9 cellular contexts compared by ENCODE assay signal in the genomic region with DNA sequence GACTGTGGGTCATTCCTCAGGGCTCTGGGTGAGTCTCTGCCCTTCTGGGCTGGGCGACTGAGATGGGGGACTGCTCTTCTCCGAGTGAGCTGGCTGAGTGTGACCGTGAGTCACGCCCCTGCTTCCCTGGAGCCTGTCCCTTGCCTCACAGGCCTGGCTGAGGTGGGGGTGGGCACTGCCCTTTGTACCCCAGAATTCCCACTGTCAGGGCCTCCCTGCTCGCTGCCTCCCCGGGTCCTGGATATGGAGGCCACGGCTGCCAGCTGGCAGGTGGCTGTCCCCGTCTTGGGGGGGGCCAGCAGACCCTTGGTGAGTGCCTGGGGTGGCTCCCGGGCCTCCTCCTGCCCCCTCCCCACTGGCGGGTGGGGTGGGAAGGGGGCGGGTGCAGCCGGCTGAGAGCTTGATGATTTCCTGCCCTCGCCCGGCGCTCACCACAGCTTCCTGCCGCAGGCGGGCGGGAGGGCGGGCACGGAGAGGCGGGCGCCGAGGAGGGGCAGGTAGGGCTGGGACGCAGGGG. TPM values are rescaled to one million over a fixed set of nuclear protein-coding genes. Genes with fewer than 3 reads are reported as not detected.
DNase-seq lines count a peak whose midpoint lies in the region; ATAC-seq and TF ChIP-seq lines count a peak whose summit lies in the region.
"Had no signal": no experiment of that assay in that cellular context is flagged by ENCODE, and none has a peak within 500 bp of the region (broad histone marks: within the 10 kb centered on the region; RNA-seq: fewer than 3 reads in every experiment).

A gene with protein sequence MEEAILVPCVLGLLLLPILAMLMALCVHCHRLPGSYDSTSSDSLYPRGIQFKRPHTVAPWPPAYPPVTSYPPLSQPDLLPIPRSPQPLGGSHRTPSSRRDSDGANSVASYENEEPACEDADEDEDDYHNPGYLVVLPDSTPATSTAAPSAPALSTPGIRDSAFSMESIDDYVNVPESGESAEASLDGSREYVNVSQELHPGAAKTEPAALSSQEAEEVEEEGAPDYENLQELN (plus strand): TSS at position 434 of the 517 bp plus-strand sequence. CDS start 366 bp downstream, outside the sequence.

- WGBS in upper lobe of left lung, 2 donors, result 50 to 74% methylated on average over 5 to 14 of the region's 24 CpGs

- intact Hi-C loops in tibial artery (cut with DNase I; ENCODE audit: low total_unique reads), result no loop called here

- H3K4me1 ChIP-seq in mucosa of rectum (ENCODE audit: control insufficient read depth in 2 of 2, insufficient read depth in 2 of 2, low read length in 2 of 2), result no peaks in the 10 kb centered on the region
- H3K4me1 ChIP-seq in upper lobe of left lung, result peaks cover 0 to 9% (median 5%) of the 10 kb centered on the region in 4 donors
- no peaks in the 10 kb centered on the region for H3K4me1 ChIP-seq in tibial artery

- TF ChIP-seq EP300 in upper lobe of left lung (IDR thresholded peaks at IDR 0.05), result no peak

- TF ChIP-seq CTCF in upper lobe of left lung (IDR thresholded peaks at IDR 0.05), result no peak
- TF ChIP-seq CTCF in tibial artery (IDR thresholded peaks at IDR 0.05), result no peak

- no peaks in the 10 kb centered on the region for H3K27me3 ChIP-seq in mucosa of rectum (ENCODE audit: control insufficient read depth in 2 of 2, insufficient read depth in 2 of 2, low read length in 2 of 2)
- no peaks in the 10 kb centered on the region for H3K27me3 ChIP-seq in upper lobe of left lung
- no peaks in the 10 kb centered on the region for H3K27me3 ChIP-seq in tibial artery
- H3K27me3 ChIP-seq: cardiac muscle cell had no signal

- ATAC-seq in upper lobe of left lung (ENCODE audit: low FRiP score in 2 of 2) (peak in 1 of 2 donors; percentile 26), HG02870 (IDR thresholded peaks at IDR 0.05; ENCODE audit: unreplicated experiment) (no peak)

- no peaks in the 10 kb centered on the region for H3K9me3 ChIP-seq in mucosa of rectum (ENCODE audit: control insufficient read depth in 2 of 2, low read length in 2 of 2)
- peaks cover 0 to 11% (median 1%) of the 10 kb centered on the region in 4 donors for H3K9me3 ChIP-seq in upper lobe of left lung
- H3K9me3 ChIP-seq in tibial artery, result peaks cover 0 to 7% (median 6%) of the 10 kb centered on the region in 3 donors

- peaks cover 15 to 40% of the 10 kb centered on the region in 2 donors for H3K36me3 ChIP-seq in mucosa of rectum (ENCODE audit: control insufficient read depth in 2 of 2, insufficient read depth in 2 of 2, low read length in 2 of 2)
- H3K36me3 ChIP-seq in upper lobe of left lung, result peaks cover 0 to 95% (median 68%) of the 10 kb centered on the region in 4 donors
- peaks cover 52 to 100% (median 88%) of the 10 kb centered on the region in 3 donors for H3K36me3 ChIP-seq in tibial artery

- peak within 1 kb of the TSS in 1 of 2 donors; percentile 58 for H3K27ac ChIP-seq in mucosa of rectum (ENCODE audit: low read depth in 2 of 2, low read length in 2 of 2)
- peak within 1 kb of the TSS in 3 of 4 donors; percentile 20 to 73 (median 37) for H3K27ac ChIP-seq in upper lobe of left lung
- H3K27ac ChIP-seq in tibial artery, result no peak within 1 kb of the TSS
- H3K27ac ChIP-seq: cardiac muscle cell had no signal

- TF ChIP-seq POLR2A in upper lobe of left lung (IDR thresholded peaks at IDR 0.05), result no peak

- no peak within 1 kb of the TSS for H3K9ac ChIP-seq in mucosa of rectum (ENCODE audit: low read depth in 1 of 2, low read length in 2 of 2)

- H3K4me3 ChIP-seq in mucosa of rectum (ENCODE audit: low read length in 2 of 2) (peak within 1 kb of the TSS; percentile 36 to 65), upper lobe of left lung (peak within 1 kb of the TSS in 3 of 4 donors; percentile 37 to 47 (median 43)), tibial artery (no peak within 1 kb of the TSS)
- H3K4me3 ChIP-seq: cardiac muscle cell had no signal

- DNase-seq in DMS153 (lab: John Stamatoyannopoulos, UW), result peak; percentile 36
- DNase-seq in NCI-H510A (lab: John Stamatoyannopoulos, UW), result peak; percentile 82
- DNase-seq in activated T-cell treated with anti-CD3 and anti-CD28 coated beads for 24 hours (ENCODE audit: low read depth), result peak; percentile 68
- DNase-seq in upper lobe of left lung, result peak; percentile 47 to 87
- DNase-seq in DMS79 (lab: John Stamatoyannopoulos, UW), result no peak
- DNase-seq in tibial artery, result no peak

RNA-seq across cellular contexts. Expression of the gene that starts here (rescaled TPM):
- 10 to 100 TPM in 4 of 6 donors, 1 to 10 TPM in 2; 3.5 to 70.2 (median 17.5) TPM for total RNA-seq in upper lobe of left lung

Comparison
In these comparisons a context has a peak if more than half of its experiments do, and no peak if none do; other contexts are left out.
1. DNase-seq: peak in DMS153 (single experiment), NCI-H510A (single experiment), activated T-cell treated with anti-CD3 and anti-CD28 coated beads for 24 hours (single experiment) and upper lobe of left lung (2 of 2); none in DMS79 (single experiment) and tibial artery (0 of 2).
2. H3K27ac ChIP-seq: peak in upper lobe of left lung (3 of 4); none in tibial artery (0 of 2).
3. H3K4me3 ChIP-seq: peak in mucosa of rectum (2 of 2) and upper lobe of left lung (3 of 4); none in tibial artery (0 of 2).